Comparison of ENCODE assay signal across 17 cellular contexts in the genomic region with DNA sequence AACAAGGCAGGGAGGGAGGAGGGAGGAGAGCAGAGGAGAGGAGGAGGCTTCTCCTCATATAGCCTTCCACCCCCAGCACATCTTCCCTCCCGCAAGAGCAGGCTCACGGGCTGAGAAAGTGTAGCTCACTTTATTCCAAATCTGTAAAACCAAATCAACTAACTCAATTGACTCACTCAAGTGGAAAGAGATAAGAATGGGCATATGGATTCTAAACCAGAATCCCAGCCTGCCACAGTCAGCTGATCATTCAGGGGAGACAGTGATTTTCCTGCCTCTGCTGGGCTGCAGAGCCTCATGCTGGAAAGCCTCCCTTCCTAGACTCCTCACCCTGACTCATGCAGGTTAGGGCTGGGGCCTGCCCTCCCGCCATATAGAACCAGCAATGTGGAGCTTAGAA. TPM values are rescaled to one million over a fixed set of nuclear protein-coding genes. Genes with fewer than 3 reads are reported as not detected.
DNase-seq lines count a peak whose midpoint lies in the region; ATAC-seq, FAIRE-seq and TF ChIP-seq lines count a peak whose summit lies in the region.
"Had no signal": no experiment of that assay in that cellular context is flagged by ENCODE, and none has a peak within 500 bp of the region (broad histone marks: within the 10 kb centered on the region; RNA-seq: fewer than 3 reads in every experiment).

No MANE protein-coding gene starts in this region.

- no peak for TF ChIP-seq CTCF in bronchial epithelial cell (IDR thresholded peaks at IDR 0.05; ENCODE audit: insufficient read depth, low read length, severe bottlenecking)
- TF ChIP-seq CTCF in parathyroid adenoma (IDR thresholded peaks at IDR 0.05), result no peak
- TF ChIP-seq CTCF in breast epithelium (IDR thresholded peaks at IDR 0.05), result no peak

- no peaks in the 10 kb centered on the region for H3K27me3 ChIP-seq in bronchial epithelial cell (ENCODE audit: control insufficient read depth, insufficient read depth, low read length)
- H3K27me3 ChIP-seq in parathyroid adenoma (ENCODE audit: control insufficient read depth, insufficient read depth, low read length), result no peaks in the 10 kb centered on the region
- H3K27me3 ChIP-seq in breast epithelium, result no peaks in the 10 kb centered on the region
- H3K27me3 ChIP-seq: BLaER1 had no signal

- peaks cover 4% of the 10 kb centered on the region for H3K4me1 ChIP-seq in parathyroid adenoma
- no peaks in the 10 kb centered on the region for H3K4me1 ChIP-seq in breast epithelium

- H3K4me3 ChIP-seq in bronchial epithelial cell (ENCODE audit: low read depth, low read length) (no peak overlapping the region), parathyroid adenoma (ENCODE audit: low read depth, low read length) (no peak overlapping the region), breast epithelium (no peak overlapping the region)
- H3K4me3 ChIP-seq: BLaER1, GM23338 had no signal

- H3K9me3 ChIP-seq in parathyroid adenoma (ENCODE audit: control insufficient read depth, low read length) (no peaks in the 10 kb centered on the region), breast epithelium (peaks cover 6 to 7% of the 10 kb centered on the region in 2 donors)

- no peak overlapping the region for H3K4me2 ChIP-seq in parathyroid adenoma (ENCODE audit: low read length)
- H3K4me2 ChIP-seq: BLaER1, GM23338 had no signal

- TF ChIP-seq POLR2A in breast epithelium (IDR thresholded peaks at IDR 0.05), result no peak

- no peak overlapping the region for H3K9ac ChIP-seq in parathyroid adenoma
- H3K9ac ChIP-seq: BLaER1 had no signal

- peak; percentile 37 for DNase-seq in DMS53 (lab: John Stamatoyannopoulos, UW)
- DNase-seq in DMS53 treated with DMSO at 0.1 percent for 48 hours (lab: John Stamatoyannopoulos, UW; ENCODE audit: unreplicated experiment), result no peak
- DNase-seq in bronchial epithelial cell (ENCODE audit: low read depth), result no peak
- DNase-seq in middle frontal gyrus (ENCODE audit: extremely low spot score, low spot score), result no peak
- no peak for DNase-seq in breast epithelium (ENCODE audit: low spot score in 2 of 2)
- DNase-seq in D341Med (ENCODE audit: low spot score), result no peak
- DNase-seq: Calu3; CD4-positive, CD25-positive, alpha-beta regulatory T cell; DND-41; GDM1; H7 had no signal

- no peak overlapping the region for H3K27ac ChIP-seq in parathyroid adenoma
- H3K27ac ChIP-seq in breast epithelium, result no peak overlapping the region
- H3K27ac ChIP-seq: 22Rv1, BLaER1 had no signal

- intact Hi-C loops in breast epithelium (cut with DNase I; ENCODE audit: low total_unique reads), result no loop called here

- H2AFZ ChIP-seq in parathyroid adenoma, result peak overlapping the region; percentile 35
- H2AFZ ChIP-seq: GM23338 had no signal

- ATAC-seq in SK-N-SH treated with all-trans-retinoic acid at 6 μM for 48 hours, result no peak
- ATAC-seq: GM23338 had no signal

- FAIRE-seq in bronchial epithelial cell (lab: Jason Lieb, UNC), result peak; percentile 40
- FAIRE-seq: GM12892 had no signal

- H3K36me3 ChIP-seq in bronchial epithelial cell (ENCODE audit: control insufficient read depth, insufficient read depth, low read length) (no peaks in the 10 kb centered on the region), parathyroid adenoma (ENCODE audit: control insufficient read depth, insufficient read depth, low read length) (no peaks in the 10 kb centered on the region), breast epithelium (no peaks in the 10 kb centered on the region)
- H3K36me3 ChIP-seq: BLaER1 had no signal

- no peaks in the 10 kb centered on the region for H3K79me2 ChIP-seq in parathyroid adenoma

TF ChIP-seq in SK-N-SH treated with all-trans-retinoic acid at 6 μM for 48 hours, 23 proteins besides CTCF, POLR2A, EP300 and RAD21:
- TF ChIP-seq BACH2 (CRISPR knock-in tag; IDR thresholded peaks at IDR 0.05; ENCODE audit: borderline replicate concordance) (no peak), ZNF8 (CRISPR knock-in tag; IDR thresholded peaks at IDR 0.05) (no peak), TCF4 (CRISPR knock-in tag; IDR thresholded peaks at IDR 0.05; ENCODE audit: borderline replicate concordance) (peak; percentile 68), ZFP3 (CRISPR knock-in tag; IDR thresholded peaks at IDR 0.05) (no peak)
- TF ChIP-seq, protein P1, sequence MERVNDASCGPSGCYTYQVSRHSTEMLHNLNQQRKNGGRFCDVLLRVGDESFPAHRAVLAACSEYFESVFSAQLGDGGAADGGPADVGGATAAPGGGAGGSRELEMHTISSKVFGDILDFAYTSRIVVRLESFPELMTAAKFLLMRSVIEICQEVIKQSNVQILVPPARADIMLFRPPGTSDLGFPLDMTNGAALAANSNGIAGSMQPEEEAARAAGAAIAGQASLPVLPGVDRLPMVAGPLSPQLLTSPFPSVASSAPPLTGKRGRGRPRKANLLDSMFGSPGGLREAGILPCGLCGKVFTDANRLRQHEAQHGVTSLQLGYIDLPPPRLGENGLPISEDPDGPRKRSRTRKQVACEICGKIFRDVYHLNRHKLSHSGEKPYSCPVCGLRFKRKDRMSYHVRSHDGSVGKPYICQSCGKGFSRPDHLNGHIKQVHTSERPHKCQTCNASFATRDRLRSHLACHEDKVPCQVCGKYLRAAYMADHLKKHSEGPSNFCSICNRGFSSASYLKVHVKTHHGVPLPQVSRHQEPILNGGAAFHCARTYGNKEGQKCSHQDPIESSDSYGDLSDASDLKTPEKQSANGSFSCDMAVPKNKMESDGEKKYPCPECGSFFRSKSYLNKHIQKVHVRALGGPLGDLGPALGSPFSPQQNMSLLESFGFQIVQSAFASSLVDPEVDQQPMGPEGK (CRISPR knock-in tag; IDR thresholded peaks at IDR 0.05; ENCODE audit: borderline replicate concordance), result no peak

RNA-seq across cellular contexts. Expression of a gene that starts 4.2 kb away (rescaled TPM):
- total RNA-seq in bronchial epithelial cell (25.8 and 31.5 TPM in 2 replicates), breast epithelium (10 to 100 TPM; 34.4 to 45.9 (median 42.7) TPM)
